ENCODE assay signal across 18 cellular contexts in genomic region chr22:37846433-37846832, GRCh38. TPM values are rescaled to one million over a fixed set of nuclear protein-coding genes. Genes with fewer than 3 reads are reported as not detected.
"Had no signal": no experiment of that assay in that cellular context is flagged by ENCODE, and none has a peak within 500 bp of the region (broad histone marks: within the 10 kb centered on the region; RNA-seq: fewer than 3 reads in every experiment).

No MANE protein-coding gene starts in this region.

- H3K9me3 Mint-ChIP-seq: activated B cell treated with CpG ODN at 0.5 μM for 24 hours had no signal

- H3K4me1 ChIP-seq: parathyroid adenoma had no signal

- H3K4me3 ChIP-seq: body of pancreas, coronary artery, tibial nerve, vagina had no signal

- DNase-seq: activated B cell treated with CpG ODN at 0.5 μM for 24 hours; activated CD4-positive, alpha-beta T cell treated with anti-CD3 and anti-CD28 coated beads for 48 hours; activated CD8-positive, alpha-beta memory T cell treated with anti-CD3 and anti-CD28 coated beads, Interleukin-2, amount 50 U/mL, for 48 hours; activated naive CD4-positive, alpha-beta T cell treated with Interleukin-2 at 50 U/mL for 16 hours; amniotic stem cell; body of pancreas; central memory CD4-positive, alpha-beta T cell; stimulated activated CD4-positive, alpha-beta T cell treated with anti-CD3 and anti-CD28 coated beads, Interleukin-2, amount 100 ng/mL, for 48 hours; stimulated activated naive B cell treated with anti-CD40 and anti-IgM and Interleukin-4, amounts not matched to agents 10 μg/mL and 1 μg/mL and 100 μg/mL, for 72 hours; substantia nigra had no signal

- ATAC-seq: body of pancreas; esophagus mucosa; stimulated activated naive B cell treated with anti-CD40 and anti-IgM and Interleukin-4, amounts not matched to agents 10 μg/mL and 1 μg/mL and 100 μg/mL, for 72 hours had no signal

- H3K27me3 Mint-ChIP-seq: activated B cell treated with CpG ODN at 0.5 μM for 24 hours; stimulated activated naive B cell treated with anti-CD40 and anti-IgM and Interleukin-4, amounts not matched to agents 10 μg/mL and 1 μg/mL and 100 μg/mL, for 72 hours had no signal

- H3K4me3 Mint-ChIP-seq: activated B cell treated with CpG ODN at 0.5 μM for 24 hours; stimulated activated naive B cell treated with anti-CD40 and anti-IgM and Interleukin-4, amounts not matched to agents 10 μg/mL and 1 μg/mL and 100 μg/mL, for 72 hours had no signal

- H3K27ac ChIP-seq: body of pancreas, coronary artery, parathyroid adenoma, tibial nerve, vagina had no signal

- H3K27me3 ChIP-seq: body of pancreas, tibial nerve, vagina had no signal

- H3K27ac Mint-ChIP-seq: activated B cell treated with CpG ODN at 0.5 μM for 24 hours had no signal

- H2AFZ ChIP-seq: parathyroid adenoma had no signal

RNA-seq across cellular contexts. Expression of gene GALR3, which starts 23.3 kb away (rescaled TPM):
- total RNA-seq: activated B cell treated with CpG ODN at 0.5 μM for 24 hours; body of pancreas; lung microvascular endothelial cell; renal cortical epithelial cell; T-helper 2 cell treated with Interferon-gamma antibody and Interleukin-4, amounts not matched to agents 100 ng/mL and 5 ng/mL, for 36 hours; tibial nerve; vagina had no signal
